Comparison of ENCODE assay signal across 16 cellular contexts in genomic region chr5:138303365-138303764, GRCh38. TPM values are rescaled to one million over a fixed set of nuclear protein-coding genes. Genes with fewer than 3 reads are reported as not detected.
DNase-seq lines count a peak whose midpoint lies in the region; ATAC-seq and TF ChIP-seq lines count a peak whose summit lies in the region.
"Had no signal": no experiment of that assay in that cellular context is flagged by ENCODE, and none has a peak within 500 bp of the region (broad histone marks: within the 10 kb centered on the region; RNA-seq: fewer than 3 reads in every experiment).

No MANE protein-coding gene starts in this region.

- intact Hi-C loops in Caco-2 (cut with micrococcal nuclease; ENCODE audit: unreplicated experiment): no loop called here

- DNase-seq in DMS 273 (lab: John Stamatoyannopoulos, UW; ENCODE audit: unreplicated experiment) (peak; percentile 69), astrocyte of the hippocampus (ENCODE audit: low read depth, low spot score) (peak; percentile 28), glutamatergic neuron (no peak), NCI-H82 treated with DMSO at 0.1 percent for 48 hours (lab: John Stamatoyannopoulos, UW; ENCODE audit: unreplicated experiment) (no peak), Caco-2 (no peak), NCI-H187 (lab: John Stamatoyannopoulos, UW) (no peak)
- DNase-seq: aorta; DMS79; effector CD8-positive, alpha-beta T cell; pancreas; Right ventricle myocardium superior; stimulated activated CD4-positive, alpha-beta T cell treated with anti-CD3 and anti-CD28 coated beads, Interleukin-12 subunit alpha, Interleukin-12 subunit beta, amount 100 ng/mL, for 4 hours had no signal

- POLR2A ChIA-PET in HEK293 (lab: Yijun Ruan, JAX) (no interaction called here), Caco-2 (lab: Charles Lee) (no interaction called here)

- CTCF ChIA-PET in HEK293 (lab: Yijun Ruan, JAX) (interaction anchor here (0.6 kb wide), 1 partner anchor 236 kb away, joined by 3 read pairs; no protein-coding TSS in a partner anchor), Caco-2 (lab: Charles Lee) (no interaction called here)

- H3K36me3 Mint-ChIP-seq in glutamatergic neuron (ENCODE audit: unreplicated experiment) (peaks cover 8% of the 10 kb centered on the region), Caco-2 (ENCODE audit: insufficient read depth, unreplicated experiment) (no peaks in the 10 kb centered on the region)

- ATAC-seq in HG02852 (IDR thresholded peaks at IDR 0.05; ENCODE audit: unreplicated experiment): no peak
- ATAC-seq: pancreas had no signal

- H3K27ac Mint-ChIP-seq in glutamatergic neuron (ENCODE audit: unreplicated experiment) (peak overlapping the region; percentile 2), Caco-2 (ENCODE audit: unreplicated experiment) (no peak overlapping the region)
- H3K27ac Mint-ChIP-seq: B cell had no signal

- H3K27me3 ChIP-seq in Caco-2 (replicated peaks; ENCODE audit: control insufficient read depth, insufficient read depth, low read length): no peaks in the 10 kb centered on the region
- H3K27me3 ChIP-seq: pancreas had no signal

- H3K9me3 ChIP-seq in HEK293 (ENCODE audit: control insufficient read depth, insufficient read depth, low read depth, low read length) (no peaks in the 10 kb centered on the region), Caco-2 (no peaks in the 10 kb centered on the region)
- H3K9me3 ChIP-seq: pancreas had no signal

- no peaks in the 10 kb centered on the region for H3K4me1 Mint-ChIP-seq in glutamatergic neuron (ENCODE audit: low read depth, unreplicated experiment)
- no peaks in the 10 kb centered on the region for H3K4me1 Mint-ChIP-seq in Caco-2 (ENCODE audit: low read depth, unreplicated experiment)
- H3K4me1 Mint-ChIP-seq: B cell had no signal

- H3K27ac ChIP-seq in HEK293 (ENCODE audit: extremely low read depth, low read depth, low read length): no peak overlapping the region
- H3K27ac ChIP-seq: pancreas had no signal

- H3K4me3 Mint-ChIP-seq in glutamatergic neuron (ENCODE audit: unreplicated experiment): no peak overlapping the region
- no peak overlapping the region for H3K4me3 Mint-ChIP-seq in Caco-2 (ENCODE audit: unreplicated experiment)
- H3K4me3 Mint-ChIP-seq: B cell had no signal

- no peak for TF ChIP-seq CTCF in HEK293 (tag by site-specific recombination; IDR thresholded peaks at IDR 0.05)
- no peak for TF ChIP-seq CTCF in glutamatergic neuron (IDR thresholded peaks at IDR 0.05; ENCODE audit: partially characterized antibody, unreplicated experiment)
- TF ChIP-seq CTCF in Caco-2 (IDR thresholded peaks at IDR 0.05; ENCODE audit: insufficient read depth in 1 of 2, low read depth in 1 of 2, low read length in 1 of 2, severe bottlenecking in 1 of 2, unreplicated experiment in 1 of 2): no peak

- BruUV-seq in Caco-2 (replicated peaks; lab: Mats Ljungman, UMichigan): no TSS peak

- peaks cover 4% of the 10 kb centered on the region; the same call in 1 of the 2 replicates for H3K4me1 ChIP-seq in HEK293 (ENCODE audit: control insufficient read depth, insufficient read depth, low read length)
- H3K4me1 ChIP-seq in Caco-2: no peaks in the 10 kb centered on the region
- H3K4me1 ChIP-seq: pancreas had no signal

- H3K4me3 ChIP-seq in HEK293 (ENCODE audit: low read depth, low read length): no peak overlapping the region
- H3K4me3 ChIP-seq in Caco-2 (ENCODE audit: low read depth, low read length): no peak overlapping the region
- H3K4me3 ChIP-seq: pancreas had no signal

- H3K36me3 ChIP-seq in HEK293 (ENCODE audit: control insufficient read depth in 2 of 2, insufficient read depth in 1 of 2, low read length in 2 of 2) (peaks cover 16 to 19% of the 10 kb centered on the region in 2 experiments), Caco-2 (ENCODE audit: control insufficient read depth, insufficient read depth, low read length) (no peaks in the 10 kb centered on the region)
- H3K36me3 ChIP-seq: pancreas had no signal

- H3K27me3 Mint-ChIP-seq in glutamatergic neuron (ENCODE audit: unreplicated experiment) (no peaks in the 10 kb centered on the region), Caco-2 (ENCODE audit: insufficient read depth, unreplicated experiment) (no peaks in the 10 kb centered on the region)
- H3K27me3 Mint-ChIP-seq: B cell had no signal

- H3K9me3 Mint-ChIP-seq in glutamatergic neuron (ENCODE audit: unreplicated experiment) (no peaks in the 10 kb centered on the region), Caco-2 (ENCODE audit: unreplicated experiment) (no peaks in the 10 kb centered on the region)

TF ChIP-seq in HEK293, 187 proteins besides CTCF, POLR2A, EP300 and RAD21:
- TF ChIP-seq ZNF629 (tag by site-specific recombination; IDR thresholded peaks at IDR 0.05) (0 out of 2 replicates have a peak, but pooled peaks have one; percentile 30), ZNF24 (tag by site-specific recombination; IDR thresholded peaks at IDR 0.05) (no peak), ZNF169 (tag by site-specific recombination; IDR thresholded peaks at IDR 0.05) (no peak), ZNF623 (tag by site-specific recombination; IDR thresholded peaks at IDR 0.05) (peak; percentile 97), ZNF426 (tag by site-specific recombination; IDR thresholded peaks at IDR 0.05) (no peak), ZNF423 (tag by site-specific recombination; IDR thresholded peaks at IDR 0.05) (no peak), ZNF146 (tag by site-specific recombination; IDR thresholded peaks at IDR 0.05) (no peak), ZSCAN18 (tag by site-specific recombination; IDR thresholded peaks at IDR 0.05) (no peak), ZNF501 (tag by site-specific recombination; IDR thresholded peaks at IDR 0.05) (no peak), MYNN (tag by site-specific recombination; IDR thresholded peaks at IDR 0.05; ENCODE audit: borderline replicate concordance) (no peak), ZNF354C (tag by site-specific recombination; IDR thresholded peaks at IDR 0.05; ENCODE audit: borderline replicate concordance, low read depth) (no peak), HOXD13 (CRISPR knock-in tag; IDR thresholded peaks at IDR 0.05; ENCODE audit: borderline replicate concordance) (no peak), PRDM1 (tag by site-specific recombination; IDR thresholded peaks at IDR 0.05) (peak; percentile 46), ZXDB (tag by site-specific recombination; IDR thresholded peaks at IDR 0.05) (no peak)

RNA-seq across cellular contexts. Expression of gene CDC25C, which starts 28.2 kb away (rescaled TPM):
- total RNA-seq in glutamatergic neuron (ENCODE audit: unreplicated experiment): 3.2 TPM
- 22.7 and 22.9 TPM in 2 replicates for total RNA-seq in Caco-2 (2022)
- total RNA-seq: aorta, B cell had no signal

RNA-seq across cellular contexts. Expression of gene GFRA3, which starts 28.9 kb away (rescaled TPM):
- total RNA-seq in glutamatergic neuron (ENCODE audit: unreplicated experiment) (1.1 TPM), Caco-2 (2022) (2.4 and 2.7 TPM in 2 replicates)
- total RNA-seq: B cell, mononuclear cell had no signal

RNA-seq across cellular contexts. Expression of gene FAM53C, which starts 34.7 kb away (rescaled TPM):
- total RNA-seq in glutamatergic neuron (ENCODE audit: unreplicated experiment) (69.9 TPM), Caco-2 (2022) (32.6 and 33.3 TPM in 2 replicates)

RNA-seq across cellular contexts. Expression of gene KDM3B, which starts 49.1 kb away (rescaled TPM):
- total RNA-seq in glutamatergic neuron (ENCODE audit: unreplicated experiment) (98.5 TPM), Caco-2 (2022) (71.8 and 77.9 TPM in 2 replicates)

Comparison
In these comparisons a context has a peak if more than half of its experiments do, and no peak if none do; other contexts are left out.
1. DNase-seq: peak in DMS 273 (single experiment) and astrocyte of the hippocampus (single experiment); none in glutamatergic neuron (single experiment), NCI-H82 treated with DMSO at 0.1 percent for 48 hours (single experiment), Caco-2 (0 of 2) and NCI-H187 (0 of 2).